Comparison of ENCODE assay signal across 1 cellular context in genomic region chr12:12403264-12404248, GRCh38.
TF ChIP-seq lines count a peak whose summit lies in the region.

No MANE protein-coding gene starts in this region.

TF ChIP-seq in K562, 482 proteins besides CTCF, POLR2A, EP300 and RAD21 (continued from another document):
- TF ChIP-seq ATF7 (IDR thresholded peaks at IDR 0.05) (peak; percentile 73), NKRF (IDR thresholded peaks at IDR 0.05; ENCODE audit: borderline replicate concordance) (no peak), ZNF318 (IDR thresholded peaks at IDR 0.05; ENCODE audit: borderline replicate concordance in 1 of 2, low read depth in 1 of 2) (0 out of 4 replicates have a peak, but pooled peaks of 1 of the 2 experiments have one; percentile 28)
